In the genomic region with DNA sequence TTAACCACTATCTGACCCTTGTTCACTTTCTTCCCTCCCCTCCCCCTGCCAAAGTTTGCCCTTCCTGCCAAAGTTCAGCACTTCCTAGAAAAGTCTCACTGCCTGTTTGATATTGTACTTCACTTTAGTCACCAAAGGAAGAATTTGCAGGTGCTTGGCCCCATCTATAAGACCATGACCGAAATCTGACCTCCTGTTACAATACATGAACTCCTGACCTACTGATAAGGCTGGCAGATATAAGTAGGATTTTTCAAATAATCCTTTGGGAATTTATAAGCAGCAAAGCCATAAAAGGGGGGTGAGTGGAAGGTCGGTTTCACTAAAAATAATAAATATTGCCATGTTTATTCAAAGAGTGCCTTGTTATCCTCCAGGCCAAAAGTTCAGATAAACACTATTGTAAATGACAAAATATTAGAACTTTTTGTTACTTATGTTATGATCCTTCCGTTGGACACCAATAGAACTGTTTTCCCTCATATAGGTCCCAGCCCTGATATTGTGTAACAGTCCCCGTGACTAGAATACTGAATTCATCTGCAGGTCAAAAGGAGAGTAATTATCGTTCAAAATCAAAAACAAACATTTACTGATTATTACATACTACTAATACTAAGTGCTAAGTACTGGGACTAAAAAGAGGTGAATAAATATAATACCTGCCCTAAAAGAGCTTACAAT, we compare ENCODE assay signal across 1 cellular context.
TF ChIP-seq lines count a peak whose summit lies in the region.

No MANE protein-coding gene starts in this region.

TF ChIP-seq in HepG2, 621 proteins besides CTCF, POLR2A, EP300 and RAD21 (continued from another document and continues in another):
- TF ChIP-seq, protein P1, sequence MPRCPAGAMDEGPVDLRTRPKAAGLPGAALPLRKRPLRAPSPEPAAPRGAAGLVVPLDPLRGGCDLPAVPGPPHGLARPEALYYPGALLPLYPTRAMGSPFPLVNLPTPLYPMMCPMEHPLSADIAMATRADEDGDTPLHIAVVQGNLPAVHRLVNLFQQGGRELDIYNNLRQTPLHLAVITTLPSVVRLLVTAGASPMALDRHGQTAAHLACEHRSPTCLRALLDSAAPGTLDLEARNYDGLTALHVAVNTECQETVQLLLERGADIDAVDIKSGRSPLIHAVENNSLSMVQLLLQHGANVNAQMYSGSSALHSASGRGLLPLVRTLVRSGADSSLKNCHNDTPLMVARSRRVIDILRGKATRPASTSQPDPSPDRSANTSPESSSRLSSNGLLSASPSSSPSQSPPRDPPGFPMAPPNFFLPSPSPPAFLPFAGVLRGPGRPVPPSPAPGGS (CRISPR knock-in tag; IDR thresholded peaks at IDR 0.05), result no peak
- TF ChIP-seq ZNF672 (CRISPR knock-in tag; IDR thresholded peaks at IDR 0.05) (no peak), TCF7 (IDR thresholded peaks at IDR 0.05; ENCODE audit: low read depth) (peak; percentile 39; the same call in 1 of the 2 replicates), CENPT (CRISPR knock-in tag; IDR thresholded peaks at IDR 0.05; ENCODE audit: low read depth) (no peak), ZNF605 (CRISPR knock-in tag; IDR thresholded peaks at IDR 0.05) (no peak), BCL6 (CRISPR knock-in tag; IDR thresholded peaks at IDR 0.05) (peak; percentile 94), KDM6A (CRISPR knock-in tag; IDR thresholded peaks at IDR 0.05; ENCODE audit: low read depth) (peak; percentile 41; the same call in 1 of the 2 replicates), ISL2 (CRISPR knock-in tag; IDR thresholded peaks at IDR 0.05) (peak; percentile 75), ZSCAN30 (CRISPR knock-in tag; IDR thresholded peaks at IDR 0.05) (no peak), KDM4B (CRISPR knock-in tag; IDR thresholded peaks at IDR 0.05) (no peak), CBFB (CRISPR knock-in tag; IDR thresholded peaks at IDR 0.05) (peak; percentile 22; the same call in 1 of the 2 replicates), SATB2 (CRISPR knock-in tag; IDR thresholded peaks at IDR 0.05) (peak; percentile 88), SIX1 (CRISPR knock-in tag; IDR thresholded peaks at IDR 0.05; ENCODE audit: borderline replicate concordance) (peak; percentile 58; the same call in 1 of the 2 replicates), ATF1 (CRISPR knock-in tag; IDR thresholded peaks at IDR 0.05) (peak; percentile 44; the same call in 1 of the 2 replicates), MATR3 (CRISPR knock-in tag; IDR thresholded peaks at IDR 0.05) (no peak), CBX2 (IDR thresholded peaks at IDR 0.05; ENCODE audit: low read depth, low read length) (no peak), CBX2 (CRISPR knock-in tag; IDR thresholded peaks at IDR 0.05; ENCODE audit: low read depth) (no peak), ZMYM2 (CRISPR knock-in tag; IDR thresholded peaks at IDR 0.05) (peak; percentile 40; the same call in 1 of the 2 replicates), TEAD3 (CRISPR knock-in tag; optimal IDR thresholded peaks at IDR 0.05; ENCODE audit: borderline replicate concordance) (no peak), RBM22 (optimal IDR thresholded peaks at IDR 0.05; ENCODE audit: low read length) (no peak), ZBTB7A (CRISPR knock-in tag; IDR thresholded peaks at IDR 0.05) (no peak), CEBPB (IDR thresholded peaks at IDR 0.05; ENCODE audit: borderline replicate concordance, low read depth, low read length) (peak; percentile 65; the same call in 1 of the 2 replicates), DNMT3B (CRISPR knock-in tag; conservative IDR thresholded peaks at IDR 0.05) (no peak), ZNF629 (CRISPR knock-in tag; conservative IDR thresholded peaks at IDR 0.05) (no peak), EED (CRISPR knock-in tag; IDR thresholded peaks at IDR 0.05) (no peak), MLLT10 (CRISPR knock-in tag; IDR thresholded peaks at IDR 0.05) (no peak), MAFF (IDR thresholded peaks at IDR 0.05; ENCODE audit: low read depth, low read length) (no peak), PHF21A (CRISPR knock-in tag; IDR thresholded peaks at IDR 0.05) (peak; percentile 22; the same call in 1 of the 2 replicates), ZNF775 (CRISPR knock-in tag; IDR thresholded peaks at IDR 0.05; ENCODE audit: borderline replicate concordance) (peak; percentile 83; the same call in 1 of the 2 replicates), TARDBP (CRISPR knock-in tag; IDR thresholded peaks at IDR 0.05) (no peak)
- TF ChIP-seq, protein P2, sequence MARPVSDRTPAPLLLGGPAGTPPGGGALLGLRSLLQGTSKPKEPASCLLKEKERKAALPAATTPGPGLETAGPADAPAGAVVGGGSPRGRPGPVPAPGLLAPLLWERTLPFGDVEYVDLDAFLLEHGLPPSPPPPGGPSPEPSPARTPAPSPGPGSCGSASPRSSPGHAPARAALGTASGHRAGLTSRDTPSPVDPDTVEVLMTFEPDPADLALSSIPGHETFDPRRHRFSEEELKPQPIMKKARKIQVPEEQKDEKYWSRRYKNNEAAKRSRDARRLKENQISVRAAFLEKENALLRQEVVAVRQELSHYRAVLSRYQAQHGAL (CRISPR knock-in tag; IDR thresholded peaks at IDR 0.05; ENCODE audit: not compliant biosample characterization), result no peak
- TF ChIP-seq, protein P3, sequence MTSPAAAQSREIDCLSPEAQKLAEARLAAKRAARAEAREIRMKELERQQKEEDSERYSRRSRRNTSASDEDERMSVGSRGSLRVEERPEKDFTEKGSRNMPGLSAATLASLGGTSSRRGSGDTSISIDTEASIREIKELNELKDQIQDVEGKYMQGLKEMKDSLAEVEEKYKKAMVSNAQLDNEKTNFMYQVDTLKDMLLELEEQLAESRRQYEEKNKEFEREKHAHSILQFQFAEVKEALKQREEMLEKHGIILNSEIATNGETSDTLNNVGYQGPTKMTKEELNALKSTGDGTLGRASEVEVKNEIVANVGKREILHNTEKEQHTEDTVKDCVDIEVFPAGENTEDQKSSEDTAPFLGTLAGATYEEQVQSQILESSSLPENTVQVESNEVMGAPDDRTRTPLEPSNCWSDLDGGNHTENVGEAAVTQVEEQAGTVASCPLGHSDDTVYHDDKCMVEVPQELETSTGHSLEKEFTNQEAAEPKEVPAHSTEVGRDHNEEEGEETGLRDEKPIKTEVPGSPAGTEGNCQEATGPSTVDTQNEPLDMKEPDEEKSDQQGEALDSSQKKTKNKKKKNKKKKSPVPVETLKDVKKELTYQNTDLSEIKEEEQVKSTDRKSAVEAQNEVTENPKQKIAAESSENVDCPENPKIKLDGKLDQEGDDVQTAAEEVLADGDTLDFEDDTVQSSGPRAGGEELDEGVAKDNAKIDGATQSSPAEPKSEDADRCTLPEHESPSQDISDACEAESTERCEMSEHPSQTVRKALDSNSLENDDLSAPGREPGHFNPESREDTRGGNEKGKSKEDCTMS (CRISPR knock-in tag; conservative IDR thresholded peaks at IDR 0.05), result no peak
- TF ChIP-seq, protein P4, sequence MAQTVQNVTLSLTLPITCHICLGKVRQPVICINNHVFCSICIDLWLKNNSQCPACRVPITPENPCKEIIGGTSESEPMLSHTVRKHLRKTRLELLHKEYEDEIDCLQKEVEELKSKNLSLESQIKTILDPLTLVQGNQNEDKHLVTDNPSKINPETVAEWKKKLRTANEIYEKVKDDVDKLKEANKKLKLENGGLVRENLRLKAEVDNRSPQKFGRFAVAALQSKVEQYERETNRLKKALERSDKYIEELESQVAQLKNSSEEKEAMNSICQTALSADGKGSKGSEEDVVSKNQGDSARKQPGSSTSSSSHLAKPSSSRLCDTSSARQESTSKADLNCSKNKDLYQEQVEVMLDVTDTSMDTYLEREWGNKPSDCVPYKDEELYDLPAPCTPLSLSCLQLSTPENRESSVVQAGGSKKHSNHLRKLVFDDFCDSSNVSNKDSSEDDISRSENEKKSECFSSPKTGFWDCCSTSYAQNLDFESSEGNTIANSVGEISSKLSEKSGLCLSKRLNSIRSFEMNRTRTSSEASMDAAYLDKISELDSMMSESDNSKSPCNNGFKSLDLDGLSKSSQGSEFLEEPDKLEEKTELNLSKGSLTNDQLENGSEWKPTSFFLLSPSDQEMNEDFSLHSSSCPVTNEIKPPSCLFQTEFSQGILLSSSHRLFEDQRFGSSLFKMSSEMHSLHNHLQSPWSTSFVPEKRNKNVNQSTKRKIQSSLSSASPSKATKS (CRISPR knock-in tag; IDR thresholded peaks at IDR 0.05), result no peak
- TF ChIP-seq, protein P5, sequence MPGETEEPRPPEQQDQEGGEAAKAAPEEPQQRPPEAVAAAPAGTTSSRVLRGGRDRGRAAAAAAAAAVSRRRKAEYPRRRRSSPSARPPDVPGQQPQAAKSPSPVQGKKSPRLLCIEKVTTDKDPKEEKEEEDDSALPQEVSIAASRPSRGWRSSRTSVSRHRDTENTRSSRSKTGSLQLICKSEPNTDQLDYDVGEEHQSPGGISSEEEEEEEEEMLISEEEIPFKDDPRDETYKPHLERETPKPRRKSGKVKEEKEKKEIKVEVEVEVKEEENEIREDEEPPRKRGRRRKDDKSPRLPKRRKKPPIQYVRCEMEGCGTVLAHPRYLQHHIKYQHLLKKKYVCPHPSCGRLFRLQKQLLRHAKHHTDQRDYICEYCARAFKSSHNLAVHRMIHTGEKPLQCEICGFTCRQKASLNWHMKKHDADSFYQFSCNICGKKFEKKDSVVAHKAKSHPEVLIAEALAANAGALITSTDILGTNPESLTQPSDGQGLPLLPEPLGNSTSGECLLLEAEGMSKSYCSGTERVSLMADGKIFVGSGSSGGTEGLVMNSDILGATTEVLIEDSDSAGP (CRISPR knock-in tag; IDR thresholded peaks at IDR 0.05; ENCODE audit: borderline replicate concordance), result no peak
- TF ChIP-seq, protein P6, sequence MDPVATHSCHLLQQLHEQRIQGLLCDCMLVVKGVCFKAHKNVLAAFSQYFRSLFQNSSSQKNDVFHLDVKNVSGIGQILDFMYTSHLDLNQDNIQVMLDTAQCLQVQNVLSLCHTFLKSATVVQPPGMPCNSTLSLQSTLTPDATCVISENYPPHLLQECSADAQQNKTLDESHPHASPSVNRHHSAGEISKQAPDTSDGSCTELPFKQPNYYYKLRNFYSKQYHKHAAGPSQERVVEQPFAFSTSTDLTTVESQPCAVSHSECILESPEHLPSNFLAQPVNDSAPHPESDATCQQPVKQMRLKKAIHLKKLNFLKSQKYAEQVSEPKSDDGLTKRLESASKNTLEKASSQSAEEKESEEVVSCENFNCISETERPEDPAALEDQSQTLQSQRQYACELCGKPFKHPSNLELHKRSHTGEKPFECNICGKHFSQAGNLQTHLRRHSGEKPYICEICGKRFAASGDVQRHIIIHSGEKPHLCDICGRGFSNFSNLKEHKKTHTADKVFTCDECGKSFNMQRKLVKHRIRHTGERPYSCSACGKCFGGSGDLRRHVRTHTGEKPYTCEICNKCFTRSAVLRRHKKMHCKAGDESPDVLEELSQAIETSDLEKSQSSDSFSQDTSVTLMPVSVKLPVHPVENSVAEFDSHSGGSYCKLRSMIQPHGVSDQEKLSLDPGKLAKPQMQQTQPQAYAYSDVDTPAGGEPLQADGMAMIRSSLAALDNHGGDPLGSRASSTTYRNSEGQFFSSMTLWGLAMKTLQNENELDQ (CRISPR knock-in tag; IDR thresholded peaks at IDR 0.05; ENCODE audit: borderline replicate concordance), result no peak
- TF ChIP-seq, protein P7, sequence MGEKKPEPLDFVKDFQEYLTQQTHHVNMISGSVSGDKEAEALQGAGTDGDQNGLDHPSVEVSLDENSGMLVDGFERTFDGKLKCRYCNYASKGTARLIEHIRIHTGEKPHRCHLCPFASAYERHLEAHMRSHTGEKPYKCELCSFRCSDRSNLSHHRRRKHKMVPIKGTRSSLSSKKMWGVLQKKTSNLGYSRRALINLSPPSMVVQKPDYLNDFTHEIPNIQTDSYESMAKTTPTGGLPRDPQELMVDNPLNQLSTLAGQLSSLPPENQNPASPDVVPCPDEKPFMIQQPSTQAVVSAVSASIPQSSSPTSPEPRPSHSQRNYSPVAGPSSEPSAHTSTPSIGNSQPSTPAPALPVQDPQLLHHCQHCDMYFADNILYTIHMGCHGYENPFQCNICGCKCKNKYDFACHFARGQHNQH (CRISPR knock-in tag; IDR thresholded peaks at IDR 0.05), result no peak
- TF ChIP-seq, protein P8, sequence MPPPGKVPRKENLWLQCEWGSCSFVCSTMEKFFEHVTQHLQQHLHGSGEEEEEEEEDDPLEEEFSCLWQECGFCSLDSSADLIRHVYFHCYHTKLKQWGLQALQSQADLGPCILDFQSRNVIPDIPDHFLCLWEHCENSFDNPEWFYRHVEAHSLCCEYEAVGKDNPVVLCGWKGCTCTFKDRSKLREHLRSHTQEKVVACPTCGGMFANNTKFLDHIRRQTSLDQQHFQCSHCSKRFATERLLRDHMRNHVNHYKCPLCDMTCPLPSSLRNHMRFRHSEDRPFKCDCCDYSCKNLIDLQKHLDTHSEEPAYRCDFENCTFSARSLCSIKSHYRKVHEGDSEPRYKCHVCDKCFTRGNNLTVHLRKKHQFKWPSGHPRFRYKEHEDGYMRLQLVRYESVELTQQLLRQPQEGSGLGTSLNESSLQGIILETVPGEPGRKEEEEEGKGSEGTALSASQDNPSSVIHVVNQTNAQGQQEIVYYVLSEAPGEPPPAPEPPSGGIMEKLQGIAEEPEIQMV (CRISPR knock-in tag; IDR thresholded peaks at IDR 0.05; ENCODE audit: low read depth), result no peak
- TF ChIP-seq, protein P9, sequence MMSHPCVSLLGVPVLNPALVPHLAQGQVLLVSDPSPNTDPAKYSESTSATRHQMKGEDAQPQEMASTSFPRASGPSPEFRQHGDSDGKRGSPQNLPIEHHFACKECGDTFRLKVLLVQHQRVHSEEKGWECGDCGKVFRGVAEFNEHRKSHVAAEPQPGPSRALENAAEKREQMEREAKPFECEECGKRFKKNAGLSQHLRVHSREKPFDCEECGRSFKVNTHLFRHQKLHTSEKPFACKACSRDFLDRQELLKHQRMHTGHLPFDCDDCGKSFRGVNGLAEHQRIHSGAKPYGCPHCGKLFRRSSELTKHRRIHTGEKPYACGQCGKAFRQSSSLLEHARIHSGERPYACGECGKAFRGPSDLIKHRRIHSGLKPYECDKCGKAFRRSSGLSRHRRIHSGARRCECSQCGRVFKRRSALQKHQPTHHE (CRISPR knock-in tag; IDR thresholded peaks at IDR 0.05; ENCODE audit: borderline replicate concordance), result no peak
- TF ChIP-seq, protein P10, sequence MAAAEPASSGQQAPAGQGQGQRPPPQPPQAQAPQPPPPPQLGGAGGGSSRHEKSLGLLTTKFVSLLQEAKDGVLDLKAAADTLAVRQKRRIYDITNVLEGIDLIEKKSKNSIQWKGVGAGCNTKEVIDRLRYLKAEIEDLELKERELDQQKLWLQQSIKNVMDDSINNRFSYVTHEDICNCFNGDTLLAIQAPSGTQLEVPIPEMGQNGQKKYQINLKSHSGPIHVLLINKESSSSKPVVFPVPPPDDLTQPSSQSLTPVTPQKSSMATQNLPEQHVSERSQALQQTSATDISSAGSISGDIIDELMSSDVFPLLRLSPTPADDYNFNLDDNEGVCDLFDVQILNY (CRISPR knock-in tag; conservative IDR thresholded peaks at IDR 0.05), result no peak
- TF ChIP-seq, protein P11, sequence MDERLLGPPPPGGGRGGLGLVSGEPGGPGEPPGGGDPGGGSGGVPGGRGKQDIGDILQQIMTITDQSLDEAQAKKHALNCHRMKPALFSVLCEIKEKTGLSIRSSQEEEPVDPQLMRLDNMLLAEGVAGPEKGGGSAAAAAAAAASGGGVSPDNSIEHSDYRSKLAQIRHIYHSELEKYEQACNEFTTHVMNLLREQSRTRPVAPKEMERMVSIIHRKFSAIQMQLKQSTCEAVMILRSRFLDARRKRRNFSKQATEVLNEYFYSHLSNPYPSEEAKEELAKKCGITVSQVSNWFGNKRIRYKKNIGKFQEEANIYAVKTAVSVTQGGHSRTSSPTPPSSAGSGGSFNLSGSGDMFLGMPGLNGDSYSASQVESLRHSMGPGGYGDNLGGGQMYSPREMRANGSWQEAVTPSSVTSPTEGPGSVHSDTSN (CRISPR knock-in tag; IDR thresholded peaks at IDR 0.05), result no peak
